Comparison of ENCODE assay signal across 1 cellular context in genomic region chr12:124904306-124905098, GRCh38.
A peak's percentile ranks its signal among the peaks of the same experiment; 100 is the strongest.
TF ChIP-seq lines count a peak whose summit lies in the region.

No MANE protein-coding gene starts in this region.

TF ChIP-seq in HepG2, 621 proteins besides CTCF, POLR2A, EP300 and RAD21 (continued from another document and continues in another):
- TF ChIP-seq CSRNP2 (CRISPR knock-in tag; conservative IDR thresholded peaks at IDR 0.05; ENCODE audit: low read depth) = no peak
- TF ChIP-seq MEF2D (CRISPR knock-in tag; IDR thresholded peaks at IDR 0.05) = peak; percentile 64; the same call in 1 of the 2 replicates
- TF ChIP-seq ZNF446 (CRISPR knock-in tag; IDR thresholded peaks at IDR 0.05) = no peak
- TF ChIP-seq RORA (CRISPR knock-in tag; IDR thresholded peaks at IDR 0.05) = no peak
- no peak for TF ChIP-seq ZNF343 (CRISPR knock-in tag; IDR thresholded peaks at IDR 0.05)
- TF ChIP-seq ZIK1 (CRISPR knock-in tag; IDR thresholded peaks at IDR 0.05; ENCODE audit: borderline replicate concordance, low read depth) = 0 out of 2 replicates have a peak, but pooled peaks have one; percentile 46
- TF ChIP-seq TFDP1 (CRISPR knock-in tag; IDR thresholded peaks at IDR 0.05; ENCODE audit: borderline replicate concordance) = peak; percentile 88; the same call in 1 of the 2 replicates
- no peak for TF ChIP-seq SNAPC5 (CRISPR knock-in tag; IDR thresholded peaks at IDR 0.05; ENCODE audit: borderline replicate concordance)
- TF ChIP-seq U2AF1 (optimal IDR thresholded peaks at IDR 0.05; ENCODE audit: low read depth, low read length) = no peak
- TF ChIP-seq ZBTB4 (CRISPR knock-in tag; IDR thresholded peaks at IDR 0.05; ENCODE audit: borderline replicate concordance) = no peak
- TF ChIP-seq ZNF121 (CRISPR knock-in tag; IDR thresholded peaks at IDR 0.05) = peak; percentile 81
- TF ChIP-seq ZSCAN21 (CRISPR knock-in tag; IDR thresholded peaks at IDR 0.05; ENCODE audit: borderline replicate concordance) = peak; percentile 80
- TF ChIP-seq TCF7L2 (IDR thresholded peaks at IDR 0.05; ENCODE audit: low read depth, low read length) = no peak
- no peak for TF ChIP-seq PBX3 (CRISPR knock-in tag; IDR thresholded peaks at IDR 0.05; ENCODE audit: borderline replicate concordance)
- TF ChIP-seq ARNT2 (CRISPR knock-in tag; IDR thresholded peaks at IDR 0.05; ENCODE audit: low read depth) = peak; percentile 77
- TF ChIP-seq TARDBP (CRISPR knock-in tag; IDR thresholded peaks at IDR 0.05) = no peak
- no peak for TF ChIP-seq ZNF329 (CRISPR knock-in tag; IDR thresholded peaks at IDR 0.05; ENCODE audit: low read depth)
- peak; percentile 38; the same call in 1 of the 2 replicates for TF ChIP-seq PITX1 (CRISPR knock-in tag; IDR thresholded peaks at IDR 0.05)
- no peak for TF ChIP-seq ZNF740 (CRISPR knock-in tag; IDR thresholded peaks at IDR 0.05)
- TF ChIP-seq NFE2 (CRISPR knock-in tag; IDR thresholded peaks at IDR 0.05) = peak; percentile 82
- peak; percentile 94; the same call in 2 of the 3 replicates for TF ChIP-seq MXI1 (IDR thresholded peaks at IDR 0.05; ENCODE audit: borderline replicate concordance, low read depth, low read length)
- no peak for TF ChIP-seq ZNF704 (CRISPR knock-in tag; IDR thresholded peaks at IDR 0.05; ENCODE audit: borderline replicate concordance)
- no peak for TF ChIP-seq ZNF432 (CRISPR knock-in tag; IDR thresholded peaks at IDR 0.05; ENCODE audit: borderline replicate concordance)
- 0 out of 2 replicates have a peak, but pooled peaks have one; percentile 60 for TF ChIP-seq KAT7 (CRISPR knock-in tag; IDR thresholded peaks at IDR 0.05; ENCODE audit: borderline replicate concordance)
- TF ChIP-seq RCOR2 (CRISPR knock-in tag; IDR thresholded peaks at IDR 0.05) = 0 out of 2 replicates have a peak, but pooled peaks have one; percentile 34
- no peak for TF ChIP-seq HNRNPH1 (optimal IDR thresholded peaks at IDR 0.05; ENCODE audit: low read depth, low read length)
- no peak for TF ChIP-seq EEA1 (CRISPR knock-in tag; IDR thresholded peaks at IDR 0.05; ENCODE audit: borderline replicate concordance)
- TF ChIP-seq YEATS2 (CRISPR knock-in tag; IDR thresholded peaks at IDR 0.05; ENCODE audit: borderline replicate concordance) = peak; percentile 64; the same call in 1 of the 2 replicates
- no peak for TF ChIP-seq ZNF33B (CRISPR knock-in tag; IDR thresholded peaks at IDR 0.05)
- TF ChIP-seq CBX1 (IDR thresholded peaks at IDR 0.05; ENCODE audit: low read depth) = peak; percentile 44
- peak; percentile 31; the same call in 1 of the 2 replicates for TF ChIP-seq BCL3 (CRISPR knock-in tag; IDR thresholded peaks at IDR 0.05)
- no peak for TF ChIP-seq TBX3 (IDR thresholded peaks at IDR 0.05; ENCODE audit: borderline replicate concordance)
- TF ChIP-seq MAF1 (CRISPR knock-in tag; IDR thresholded peaks at IDR 0.05; ENCODE audit: borderline replicate concordance) = no peak
- no peak for TF ChIP-seq PHF20 (CRISPR knock-in tag; IDR thresholded peaks at IDR 0.05)
- TF ChIP-seq ZNF710 (CRISPR knock-in tag; IDR thresholded peaks at IDR 0.05; ENCODE audit: borderline replicate concordance) = no peak
- TF ChIP-seq TEF (CRISPR knock-in tag; IDR thresholded peaks at IDR 0.05) = 0 out of 2 replicates have a peak, but pooled peaks have one; percentile 42
- peak; percentile 99 for TF ChIP-seq MAX (IDR thresholded peaks at IDR 0.05)
- TF ChIP-seq ZNF616 (CRISPR knock-in tag; IDR thresholded peaks at IDR 0.05; ENCODE audit: low read depth) = no peak
- no peak for TF ChIP-seq ZNF780A (CRISPR knock-in tag; IDR thresholded peaks at IDR 0.05)
- TF ChIP-seq TRAFD1 (CRISPR knock-in tag; IDR thresholded peaks at IDR 0.05; ENCODE audit: borderline replicate concordance) = no peak
- no peak for TF ChIP-seq SRSF4 (IDR thresholded peaks at IDR 0.05; ENCODE audit: low read depth, low read length, poor library complexity, severe bottlenecking)
- peak; percentile 99 for TF ChIP-seq ZNF687 (CRISPR knock-in tag; IDR thresholded peaks at IDR 0.05)
- no peak for TF ChIP-seq GATA4 (IDR thresholded peaks at IDR 0.05; ENCODE audit: borderline replicate concordance, low read depth)
